ENCODE assay signal across 23 cellular contexts in the genomic region with DNA sequence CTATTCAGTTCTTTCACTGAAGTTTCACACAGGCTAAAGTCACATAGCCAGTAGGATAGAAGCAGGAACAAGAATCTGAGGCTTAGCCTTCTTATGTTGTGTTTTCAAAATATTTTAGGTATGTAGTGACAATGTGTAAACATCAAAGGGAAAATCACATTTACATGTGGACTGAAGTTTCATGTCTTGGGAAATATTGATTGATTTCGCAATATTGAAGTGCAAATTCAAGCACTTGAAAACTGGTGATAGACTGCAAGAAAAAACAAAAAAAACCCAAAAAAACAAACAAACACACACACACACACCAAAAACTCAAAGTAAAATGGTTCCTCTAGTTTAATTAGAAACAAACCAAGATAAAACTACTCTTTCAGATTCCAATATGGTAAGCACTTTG.
DNase-seq lines count a peak whose midpoint lies in the region; ATAC-seq, FAIRE-seq and TF ChIP-seq lines count a peak whose summit lies in the region.
"Had no signal": no experiment of that assay in that cellular context is flagged by ENCODE, and none has a peak within 500 bp of the region (broad histone marks: within the 10 kb centered on the region; RNA-seq: fewer than 3 reads in every experiment).

No MANE protein-coding gene starts in this region.

- intact Hi-C loops in HepG2 (cut with micrococcal nuclease; ENCODE audit: unreplicated experiment), result no loop called here
- intact Hi-C loops in right lobe of liver (cut with DNase I), result no loop called here
- intact Hi-C loops in K562 (cut with micrococcal nuclease), result no loop called here
- intact Hi-C loops in pancreas (cut with DNase I), result no loop called here

- no peak overlapping the region for H3K9ac ChIP-seq in HepG2 (ENCODE audit: insufficient read depth, low read depth, low read length)
- H3K9ac ChIP-seq in K562 (ENCODE audit: insufficient read depth in 1 of 2, low read depth in 2 of 2, low read length in 2 of 2), result no peak overlapping the region
- H3K9ac ChIP-seq: BLaER1 treated with 17β-estradiol and CSF1 and Interleukin-3, amounts not matched to agents 10 nM and 100 nM had no signal

- TF ChIP-seq CTCF in HepG2 (CRISPR knock-in tag; IDR thresholded peaks at IDR 0.05) (no peak), right lobe of liver (IDR thresholded peaks at IDR 0.05) (no peak), K562 (IDR thresholded peaks at IDR 0.05 in 2 of 3, conservative IDR thresholded peaks at IDR 0.05 in 1 of 3; ENCODE audit: insufficient read depth in 2 of 3, low read depth in 1 of 3, low read length in 3 of 3) (no peak), hepatocyte (IDR thresholded peaks at IDR 0.05; ENCODE audit: poor library complexity) (no peak), GM10248 (IDR thresholded peaks at IDR 0.05; ENCODE audit: control extremely low read depth, extremely low read depth, low read depth, missing control alignments) (no peak), pancreas (IDR thresholded peaks at IDR 0.05) (no peak)

- POLR2A ChIA-PET in HepG2 (lab: Yijun Ruan, JAX) (no interaction called here), K562 (lab: Yijun Ruan, JAX) (no interaction called here), GM10248 (lab: Yijun Ruan, JAX) (no interaction called here)

- WGBS in HepG2 (ENCODE audit: low lambda C conversion rate), result 33% methylated on average over 1 of the region's 1 CpG
- WGBS in right lobe of liver (ENCODE audit: insufficient coverage, low coverage, low lambda C conversion rate, missing lambda C conversion rate), result 53% methylated on average over 1 of the region's 1 CpG
- WGBS in K562 (ENCODE audit: insufficient coverage, low coverage, missing lambda C conversion rate), result 0% methylated on average over 1 of the region's 1 CpG
- WGBS in hepatocyte (ENCODE audit: low lambda C conversion rate, missing lambda C conversion rate), result 100% methylated on average over 1 of the region's 1 CpG
- WGBS in pancreas, 2 donors, result 68 to 70% methylated on average over 1 of the region's 1 CpG

- DNase-seq in HepG2 (ENCODE audit: low spot score), result no peak
- no peak for DNase-seq in right lobe of liver
- DNase-seq in K562 (ENCODE audit: extremely low read depth in 1 of 4, low spot score in 3 of 4), result no peak
- DNase-seq in hepatocyte (ENCODE audit: low spot score), result no peak
- no peak for DNase-seq in GM10248 (ENCODE audit: extremely low spot score)
- no peak for DNase-seq in pancreas
- no peak for DNase-seq in islet precursor cell
- DNase-seq: ACHN; AML-193; BE2C; Calu3; CD4-positive, alpha-beta T cell; CD8-positive, alpha-beta memory T cell; DMS53; DMS79 treated with DMSO at 0.1 percent for 48 hours; GF-D8; GOT3; H7; HCEC 1CT had no signal

- TF ChIP-seq EP300 in HepG2 (IDR thresholded peaks at IDR 0.05; ENCODE audit: low read depth in 2 of 2, low read length in 2 of 2) (no peak), HepG2 (CRISPR knock-in tag; IDR thresholded peaks at IDR 0.05; ENCODE audit: borderline replicate concordance) (no peak), K562 (IDR thresholded peaks at IDR 0.05; ENCODE audit: low read length) (no peak)

- no peak overlapping the region for H3K27ac ChIP-seq in HepG2 (ENCODE audit: extremely low read length, insufficient read depth, low read length)
- H3K27ac ChIP-seq in right lobe of liver, result no peak overlapping the region
- H3K27ac ChIP-seq in K562 (ENCODE audit: extremely low read depth, low read depth, low read length), result no peak overlapping the region
- H3K27ac ChIP-seq in hepatocyte, result peak overlapping the region; percentile 60
- H3K27ac ChIP-seq in pancreas, result no peak overlapping the region
- H3K27ac ChIP-seq: 22Rv1; BLaER1 treated with 17β-estradiol and CSF1 and Interleukin-3, amounts not matched to agents 10 nM and 100 nM had no signal

- H3K4me3 ChIP-seq in HepG2 (replicated peaks in 1 of 3; ENCODE audit: insufficient read depth in 1 of 3, low read depth in 2 of 3, low read length in 3 of 3) (no peak overlapping the region), right lobe of liver (no peak overlapping the region), K562 (no peak overlapping the region), hepatocyte (no peak overlapping the region), pancreas (no peak overlapping the region)
- H3K4me3 ChIP-seq: BLaER1 treated with 17β-estradiol and CSF1 and Interleukin-3, amounts not matched to agents 10 nM and 100 nM had no signal

- H3K36me3 ChIP-seq in HepG2 (replicated peaks in 1 of 2; ENCODE audit: control insufficient read depth in 1 of 2, insufficient read depth in 2 of 2, low read length in 2 of 2) (no peaks in the 10 kb centered on the region), right lobe of liver (no peaks in the 10 kb centered on the region), K562 (ENCODE audit: control insufficient read depth, insufficient read depth, low read length) (no peaks in the 10 kb centered on the region), hepatocyte (replicated peaks; ENCODE audit: insufficient read depth, low read depth) (no peaks in the 10 kb centered on the region), pancreas (no peaks in the 10 kb centered on the region)
- H3K36me3 ChIP-seq: BE2C; BLaER1 treated with 17β-estradiol and CSF1 and Interleukin-3, amounts not matched to agents 10 nM and 100 nM had no signal

- H3K9me3 ChIP-seq in HepG2 (ENCODE audit: low read length) (peaks cover 29% of the 10 kb centered on the region; the same call in 1 of the 2 replicates), right lobe of liver (no peaks in the 10 kb centered on the region), K562 (replicated peaks; ENCODE audit: control insufficient read depth, insufficient read depth, low read depth, low read length) (no peaks in the 10 kb centered on the region), hepatocyte (ENCODE audit: low read depth) (no peaks in the 10 kb centered on the region), pancreas (no peaks in the 10 kb centered on the region)
- H3K9me3 ChIP-seq: BE2C; BLaER1 treated with 17β-estradiol and CSF1 and Interleukin-3, amounts not matched to agents 10 nM and 100 nM had no signal

- in situ Hi-C loops in HepG2 (cut with HindIII; ENCODE audit: extremely low pct_ligation_motif_present, low pct_unique_long_range_greater_than_20kb), result no loop called here
- in situ Hi-C loops in K562 (cut with MboI), result no loop called here

- H3K4me2 ChIP-seq in HepG2 (ENCODE audit: low read depth, low read length) (no peak overlapping the region), K562 (ENCODE audit: insufficient read depth, low read length) (no peak overlapping the region), hepatocyte (no peak overlapping the region)
- H3K4me2 ChIP-seq: BLaER1 treated with 17β-estradiol and CSF1 and Interleukin-3, amounts not matched to agents 10 nM and 100 nM had no signal

- H3K79me2 ChIP-seq in HepG2 (ENCODE audit: insufficient read depth, low read length) (no peaks in the 10 kb centered on the region), K562 (ENCODE audit: control insufficient read depth, insufficient read depth, low read length) (no peaks in the 10 kb centered on the region), hepatocyte (no peaks in the 10 kb centered on the region)

- BruUV-seq in HepG2 (replicated peaks; lab: Mats Ljungman, UMichigan) (no TSS peak), K562 (replicated peaks; lab: Mats Ljungman, UMichigan) (no TSS peak)

- FAIRE-seq in HepG2 (lab: Jason Lieb, UNC) (no peak), K562 (lab: Jason Lieb, UNC) (no peak), pancreas (lab: Jason Lieb, UNC) (no peak)
- FAIRE-seq: A204.1, GM12892 had no signal

- H3K27me3 ChIP-seq in HepG2 (ENCODE audit: control insufficient read depth in 1 of 2, insufficient read depth in 2 of 2, low read length in 2 of 2), result no peaks in the 10 kb centered on the region; a peak in 1 of 5 replicates
- no peaks in the 10 kb centered on the region for H3K27me3 ChIP-seq in right lobe of liver
- H3K27me3 ChIP-seq in K562 (ENCODE audit: control insufficient read depth in 2 of 2, insufficient read depth in 2 of 2, low read length in 2 of 2), result no peaks in the 10 kb centered on the region
- no peaks in the 10 kb centered on the region for H3K27me3 ChIP-seq in hepatocyte
- H3K27me3 ChIP-seq in pancreas, result no peaks in the 10 kb centered on the region
- H3K27me3 ChIP-seq: BE2C; BLaER1 treated with 17β-estradiol and CSF1 and Interleukin-3, amounts not matched to agents 10 nM and 100 nM had no signal

- H3K4me1 ChIP-seq in HepG2 (ENCODE audit: insufficient read depth, low read length) (no peaks in the 10 kb centered on the region), right lobe of liver (no peaks in the 10 kb centered on the region), K562 (replicated peaks in 1 of 2; ENCODE audit: control insufficient read depth in 2 of 2, insufficient read depth in 2 of 2, low read length in 2 of 2) (no peaks in the 10 kb centered on the region), hepatocyte (ENCODE audit: insufficient read depth) (peaks cover 8% of the 10 kb centered on the region), pancreas (no peaks in the 10 kb centered on the region)
- H3K4me1 ChIP-seq: BE2C; BLaER1 treated with 17β-estradiol and CSF1 and Interleukin-3, amounts not matched to agents 10 nM and 100 nM had no signal

- TF ChIP-seq POLR2A in HepG2 (IDR thresholded peaks at IDR 0.05; ENCODE audit: insufficient read depth in 1 of 2, low read depth in 2 of 2, low read length in 2 of 2) (no peak), right lobe of liver (IDR thresholded peaks at IDR 0.05) (no peak), K562 (conservative IDR thresholded peaks at IDR 0.05) (no peak)

- H3K9me1 ChIP-seq in K562 (ENCODE audit: control insufficient read depth, insufficient read depth, low read length), result no peaks in the 10 kb centered on the region

- H2AFZ ChIP-seq in HepG2 (ENCODE audit: low read length) (no peak overlapping the region), K562 (ENCODE audit: low read depth, low read length) (no peak overlapping the region), hepatocyte (no peak overlapping the region)

- H4K20me1 ChIP-seq in HepG2 (ENCODE audit: insufficient read depth, low read length), result no peaks in the 10 kb centered on the region
- H4K20me1 ChIP-seq in K562 (replicated peaks; ENCODE audit: control insufficient read depth, insufficient read depth, low read length), result no peaks in the 10 kb centered on the region
- H4K20me1 ChIP-seq in hepatocyte (ENCODE audit: insufficient read depth, poor library complexity, severe bottlenecking), result no peaks in the 10 kb centered on the region
- H4K20me1 ChIP-seq: BLaER1 treated with 17β-estradiol and CSF1 and Interleukin-3, amounts not matched to agents 10 nM and 100 nM had no signal

- ATAC-seq in HepG2, result no peak
- ATAC-seq in right lobe of liver, result no peak
- ATAC-seq in K562, result no peak
- no peak for ATAC-seq in pancreas

- TF ChIP-seq RAD21 in HepG2 (CRISPR knock-in tag; IDR thresholded peaks at IDR 0.05) (no peak), K562 (CRISPR knock-in tag; conservative IDR thresholded peaks at IDR 0.05 in 1 of 2, IDR thresholded peaks at IDR 0.05 in 1 of 2) (no peak)

- CTCF ChIA-PET in HepG2 (lab: Yijun Ruan, JAX; ENCODE audit: low intra/inter-chr PET ratio, low total read pairs) (no interaction called here), K562 (lab: Yijun Ruan, JAX; ENCODE audit: low intra/inter-chr PET ratio) (no interaction called here), GM10248 (lab: Yijun Ruan, JAX) (interaction anchor here (0.8 kb wide), 1 partner anchor 59 kb away, joined by 3 read pairs; no protein-coding TSS in a partner anchor)

- no peaks in the 10 kb centered on the region for H3K9me2 ChIP-seq in hepatocyte (replicated peaks; ENCODE audit: insufficient read depth)

Comparison
In these comparisons a context has a peak if more than half of its experiments do, and no peak if none do; other contexts are left out.
1. Of the 241 proteins assayed by ChIP-seq in both HepG2 and K562: peak only in HepG2: none; only in K562: CEBPG; in both: CEBPB; in neither: 239.